Comparison of ENCODE assay signal across 30 cellular contexts in genomic region chr2:220043993-220044335, GRCh38.
DNase-seq lines count a peak whose midpoint lies in the region; ATAC-seq, FAIRE-seq and TF ChIP-seq lines count a peak whose summit lies in the region.
"Had no signal": no experiment of that assay in that cellular context is flagged by ENCODE, and none has a peak within 500 bp of the region (broad histone marks: within the 10 kb centered on the region; RNA-seq: fewer than 3 reads in every experiment).

No MANE protein-coding gene starts in this region.

- no peak overlapping the region for H3K18ac ChIP-seq in trophoblast cell (ENCODE audit: low read length)

- H3K4me2 ChIP-seq in trophoblast cell (ENCODE audit: low read length) = no peak overlapping the region

- no peak overlapping the region for H2BK5ac ChIP-seq in trophoblast cell (ENCODE audit: low read depth, low read length, poor library complexity)

- H3K9me3 Mint-ChIP-seq in HFFc6 = no peaks in the 10 kb centered on the region
- no peaks in the 10 kb centered on the region for H3K9me3 Mint-ChIP-seq in stimulated activated naive B cell treated with anti-CD40 and anti-IgM and Interleukin-4, amounts not matched to agents 10 μg/mL and 1 μg/mL and 100 μg/mL, for 72 hours
- H3K9me3 Mint-ChIP-seq: dendritic cell treated with granulocyte-macrophage colony-stimulating factor and Interleukin-4, amounts not matched to agents 40 ng/mL and 50 ng/mL, for 4 days; natural killer cell treated with Interleukin-12 subunit alpha and Interleukin-12 subunit beta and Interleukin-15 and Interleukin-18, amount 100 ng/mL, for 72 hours had no signal

- H3K23ac ChIP-seq in trophoblast cell (ENCODE audit: low read length) = no peak overlapping the region

- H3K4me3 Mint-ChIP-seq in HFFc6 = peak overlapping the region; percentile 3; the same call in 1 of the 2 replicates
- H3K4me3 Mint-ChIP-seq in stimulated activated naive B cell treated with anti-CD40 and anti-IgM and Interleukin-4, amounts not matched to agents 10 μg/mL and 1 μg/mL and 100 μg/mL, for 72 hours = no peak overlapping the region
- H3K4me3 Mint-ChIP-seq: activated CD8-positive, alpha-beta T cell treated with anti-CD3 and anti-CD28 coated beads, Interleukin-2, amount 10 ng/mL, durations not matched to agents 7 days and 5 days; activated naive CD8-positive, alpha-beta T cell; dendritic cell treated with granulocyte-macrophage colony-stimulating factor and Interleukin-4, amounts not matched to agents 40 ng/mL and 50 ng/mL, for 4 days; IgD-negative memory B cell; natural killer cell treated with Interleukin-12 subunit alpha and Interleukin-12 subunit beta and Interleukin-15 and Interleukin-18, amount 100 ng/mL, for 72 hours had no signal

- H3K4me1 Mint-ChIP-seq in HFFc6 (ENCODE audit: low read depth) = peaks cover 43% of the 10 kb centered on the region
- no peaks in the 10 kb centered on the region for H3K4me1 Mint-ChIP-seq in stimulated activated naive B cell treated with anti-CD40 and anti-IgM and Interleukin-4, amounts not matched to agents 10 μg/mL and 1 μg/mL and 100 μg/mL, for 72 hours
- H3K4me1 Mint-ChIP-seq: IgD-negative memory B cell had no signal

- DNase-seq in HFFc6 = no peak
- peak; percentile 11 for DNase-seq in RCC 7860 (ENCODE audit: low spot score)
- DNase-seq in trophoblast cell = peak in 1 of 2 donors; percentile 1
- DNase-seq in activated T-cell treated with anti-CD3 and anti-CD28 coated beads, Interleukin-2, amount 50 U/mL, for 1 hour = no peak
- DNase-seq in HPDE6-E6E7 (ENCODE audit: extremely low spot score) = no peak
- no peak for DNase-seq in stimulated activated naive B cell treated with anti-CD40 and anti-IgM and Interleukin-4, amounts not matched to agents 10 μg/mL and 1 μg/mL and 100 μg/mL, for 72 hours
- no peak for DNase-seq in GOT3 (lab: John Stamatoyannopoulos, UW)
- DNase-seq: activated CD8-positive, alpha-beta T cell treated with anti-CD3 and anti-CD28 coated beads, Interleukin-2, amount 10 ng/mL, durations not matched to agents 7 days and 5 days; activated effector memory CD4-positive, alpha-beta T cell treated with Interleukin-2 at 50 U/mL for 16 hours; caudate nucleus; esophagus squamous epithelium; GF-D8; left ventricle myocardium inferior; mucosa of descending colon; NCI-H1092; NCI-H1930; NCI-H2227 treated with DMSO at 0.1 percent for 48 hours; stomach had no signal

- ATAC-seq in stimulated activated naive B cell treated with anti-CD40 and anti-IgM and Interleukin-4, amounts not matched to agents 10 μg/mL and 1 μg/mL and 100 μg/mL, for 72 hours (replicated peaks) = no peak
- ATAC-seq: activated CD8-positive, alpha-beta T cell treated with anti-CD3 and anti-CD28 coated beads, Interleukin-2, amount 10 ng/mL, durations not matched to agents 7 days and 5 days; mucosa of descending colon; natural killer cell treated with Interleukin-12 subunit alpha and Interleukin-12 subunit beta and Interleukin-15 and Interleukin-18, amount 100 ng/mL, for 72 hours had no signal

- no peaks in the 10 kb centered on the region for H3K27me3 ChIP-seq in trophoblast cell (ENCODE audit: insufficient read depth, low read length)
- H3K27me3 ChIP-seq: ascending aorta, SJCRH30, tibial nerve had no signal

- H4K91ac ChIP-seq in trophoblast cell (ENCODE audit: low read depth, low read length) = no peak overlapping the region

- H3K4me3 ChIP-seq in trophoblast cell (ENCODE audit: low read depth, low read length) = no peak overlapping the region
- H3K4me3 ChIP-seq: ascending aorta, esophagus squamous epithelium, left ventricle myocardium inferior, mucosa of descending colon, SJCRH30, skin epidermis, stomach, tibial nerve had no signal

- no CpG with 5 or more reads among the region's 3 CpGs for WGBS in trophoblast cell (ENCODE audit: extremely low coverage, insufficient coverage, insufficient read length)

- no peak overlapping the region for H3K9ac ChIP-seq in trophoblast cell (ENCODE audit: low read length)

- FAIRE-seq in RCC 7860 (lab: Jason Lieb, UNC) = no peak
- peak; percentile 23 for FAIRE-seq in endometrium (lab: Jason Lieb, UNC)
- FAIRE-seq: GM19239, islet of Langerhans, TTC549 had no signal

- H3K4me1 ChIP-seq in trophoblast cell (ENCODE audit: control insufficient read depth in 1 of 2, insufficient read depth in 2 of 2, low read length in 2 of 2) = peaks cover 2 to 3% of the 10 kb centered on the region in 2 experiments
- H3K4me1 ChIP-seq: ascending aorta, esophagus squamous epithelium, left ventricle myocardium inferior, stomach, tibial nerve had no signal

- H2BK120ac ChIP-seq in trophoblast cell (ENCODE audit: insufficient read depth, low read length, poor library complexity) = no peak overlapping the region

- no peaks in the 10 kb centered on the region for H3K27me3 Mint-ChIP-seq in HFFc6 (ENCODE audit: insufficient read depth)
- H3K27me3 Mint-ChIP-seq in stimulated activated naive B cell treated with anti-CD40 and anti-IgM and Interleukin-4, amounts not matched to agents 10 μg/mL and 1 μg/mL and 100 μg/mL, for 72 hours = peaks cover 0 to 8% of the 10 kb centered on the region in 2 donors
- H3K27me3 Mint-ChIP-seq: activated naive CD8-positive, alpha-beta T cell; dendritic cell treated with granulocyte-macrophage colony-stimulating factor and Interleukin-4, amounts not matched to agents 40 ng/mL and 50 ng/mL, for 4 days; natural killer cell treated with Interleukin-12 subunit alpha and Interleukin-12 subunit beta and Interleukin-15 and Interleukin-18, amount 100 ng/mL, for 72 hours had no signal

- peak overlapping the region; percentile 61 for H3K27ac ChIP-seq in trophoblast cell (ENCODE audit: low read depth, low read length)
- H3K27ac ChIP-seq: ascending aorta, esophagus squamous epithelium, left ventricle myocardium inferior, SJCRH30, skin epidermis, stomach, tibial nerve had no signal

- no peak overlapping the region for H3K4ac ChIP-seq in trophoblast cell (ENCODE audit: low read depth, low read length)

- H3K36me3 ChIP-seq in trophoblast cell (ENCODE audit: control insufficient read depth in 1 of 2, insufficient read depth in 2 of 2, low read length in 2 of 2) = no peaks in the 10 kb centered on the region
- H3K36me3 ChIP-seq: ascending aorta, esophagus squamous epithelium, left ventricle myocardium inferior, SJCRH30, stomach, tibial nerve had no signal

- peaks cover 2% of the 10 kb centered on the region for H3K79me1 ChIP-seq in trophoblast cell (ENCODE audit: low read length)

- no peak overlapping the region for H4K8ac ChIP-seq in trophoblast cell (ENCODE audit: low read depth, low read length)

- TF ChIP-seq CTCF in HFFc6 (IDR thresholded peaks at IDR 0.05) = no peak

- H3K27ac Mint-ChIP-seq in HFFc6 = peak overlapping the region; percentile 24
- no peak overlapping the region for H3K27ac Mint-ChIP-seq in stimulated activated naive B cell treated with anti-CD40 and anti-IgM and Interleukin-4, amounts not matched to agents 10 μg/mL and 1 μg/mL and 100 μg/mL, for 72 hours
- H3K27ac Mint-ChIP-seq: activated CD8-positive, alpha-beta T cell treated with anti-CD3 and anti-CD28 coated beads, Interleukin-2, amount 10 ng/mL, durations not matched to agents 7 days and 5 days; activated naive CD8-positive, alpha-beta T cell; dendritic cell treated with granulocyte-macrophage colony-stimulating factor and Interleukin-4, amounts not matched to agents 40 ng/mL and 50 ng/mL, for 4 days; IgD-negative memory B cell; natural killer cell treated with Interleukin-12 subunit alpha and Interleukin-12 subunit beta and Interleukin-15 and Interleukin-18, amount 100 ng/mL, for 72 hours had no signal

- H3K36me3 Mint-ChIP-seq in HFFc6 (ENCODE audit: low read depth) = no peaks in the 10 kb centered on the region
- no peaks in the 10 kb centered on the region for H3K36me3 Mint-ChIP-seq in stimulated activated naive B cell treated with anti-CD40 and anti-IgM and Interleukin-4, amounts not matched to agents 10 μg/mL and 1 μg/mL and 100 μg/mL, for 72 hours
- H3K36me3 Mint-ChIP-seq: activated naive CD8-positive, alpha-beta T cell; IgD-negative memory B cell; natural killer cell treated with Interleukin-12 subunit alpha and Interleukin-12 subunit beta and Interleukin-15 and Interleukin-18, amount 100 ng/mL, for 72 hours had no signal

- no peak overlapping the region for H2AK5ac ChIP-seq in trophoblast cell (ENCODE audit: low read length)

- no peaks in the 10 kb centered on the region for H3K9me3 ChIP-seq in trophoblast cell (ENCODE audit: insufficient read depth, low read depth, low read length)
- H3K9me3 ChIP-seq: ascending aorta, esophagus squamous epithelium, left ventricle myocardium inferior, mucosa of descending colon, SJCRH30, stomach, tibial nerve had no signal

- H2AFZ ChIP-seq in trophoblast cell (ENCODE audit: insufficient read depth, low read length, poor library complexity) = no peak overlapping the region

- H2BK12ac ChIP-seq in trophoblast cell (ENCODE audit: low read length) = no peak overlapping the region

- no peaks in the 10 kb centered on the region for H3K79me2 ChIP-seq in trophoblast cell (ENCODE audit: control insufficient read depth, insufficient read depth, low read length, poor library complexity)

- H4K12ac ChIP-seq in trophoblast cell (ENCODE audit: low read depth, low read length) = no peak overlapping the region

- H3K14ac ChIP-seq in trophoblast cell (ENCODE audit: low read length) = no peak overlapping the region
